13 cellular contexts compared by ENCODE assay signal in genomic region chr1:218364028-218364710, GRCh38. TPM values are rescaled to one million over a fixed set of nuclear protein-coding genes. Genes with fewer than 3 reads are reported as not detected.
DNase-seq lines count a peak whose midpoint lies in the region; ATAC-seq and TF ChIP-seq lines count a peak whose summit lies in the region.
"Had no signal": no experiment of that assay in that cellular context is flagged by ENCODE, and none has a peak within 500 bp of the region (broad histone marks: within the 10 kb centered on the region; RNA-seq: fewer than 3 reads in every experiment).

No MANE protein-coding gene starts in this region.

- DNase-seq in DMS53 (lab: John Stamatoyannopoulos, UW) (peak; percentile 96), Panc1 (ENCODE audit: low read depth, low spot score) (no peak), fibroblast of peridontal ligament (ENCODE audit: extremely low read depth) (peak; percentile 59), gastrocnemius medialis (no peak), KBM-7 (no peak), SK-N-DZ (ENCODE audit: low spot score) (no peak), middle frontal gyrus (ENCODE audit: extremely low spot score, low spot score) (no peak), NCI-H1105 (lab: John Stamatoyannopoulos, UW) (no peak)
- DNase-seq: activated CD4-positive, alpha-beta T cell treated with anti-CD3 and anti-CD28 coated beads for 4 hours; NCI-H2081 treated with DMSO at 0.1 percent for 48 hours; NK-92 treated with Interleukin-12 subunit alpha and Interleukin-12 subunit beta, amount 100 ng/mL, for 24 hours; SIG-M5 had no signal

- no peak for TF ChIP-seq POLR2A in gastrocnemius medialis (IDR thresholded peaks at IDR 0.05)

- CTCF ChIA-PET in Panc1 (lab: Charles Lee) = interaction anchor here (0.7 kb wide), 1 partner anchor 193 kb away, joined by 3 read pairs; no protein-coding TSS in a partner anchor

- H3K27me3 ChIP-seq in Panc1 (ENCODE audit: control insufficient read depth, insufficient read depth, low read length) (no peaks in the 10 kb centered on the region), gastrocnemius medialis (no peaks in the 10 kb centered on the region)

- H3K36me3 ChIP-seq in Panc1 (ENCODE audit: control insufficient read depth, insufficient read depth, low read length) (peaks cover 2% of the 10 kb centered on the region; the same call in 1 of the 2 replicates), gastrocnemius medialis (no peaks in the 10 kb centered on the region)

- H3K27ac ChIP-seq in Panc1 (ENCODE audit: low read length) (peak overlapping the region; percentile 100), gastrocnemius medialis (peak overlapping the region; percentile 51 to 80 (median 75))

- H3K4me3 ChIP-seq in Panc1 (ENCODE audit: low read depth in 2 of 2, low read length in 2 of 2) = no peak overlapping the region; a peak in 1 of 4 replicates
- no peak overlapping the region for H3K4me3 ChIP-seq in gastrocnemius medialis
- H3K4me3 ChIP-seq: skin epidermis had no signal

- H3K4me1 ChIP-seq in Panc1 (ENCODE audit: control insufficient read depth, insufficient read depth, low read length) = peaks cover 93% of the 10 kb centered on the region
- peaks cover 47 to 55% of the 10 kb centered on the region in 2 donors for H3K4me1 ChIP-seq in gastrocnemius medialis

- BruUV-seq in Panc1 (replicated peaks; lab: Mats Ljungman, UMichigan) = no TSS peak

- intact Hi-C loops in Panc1 (cut with micrococcal nuclease; ENCODE audit: unreplicated experiment) (loop anchor here (5.0 kb wide), 2 partner anchors 98 to 703 kb away; no protein-coding TSS in a partner anchor), gastrocnemius medialis (cut with DNase I; ENCODE audit: low total_unique reads) (no loop called here)

- no peaks in the 10 kb centered on the region for H3K9me3 ChIP-seq in Panc1 (ENCODE audit: control insufficient read depth, insufficient read depth, low read depth, low read length)
- H3K9me3 ChIP-seq in gastrocnemius medialis = no peaks in the 10 kb centered on the region

- in situ Hi-C loops in Panc1 (cut with HindIII; ENCODE audit: low pct_unique_long_range_greater_than_20kb, low sequenced_read_pairs) (no loop called here), gastrocnemius medialis (cut with MboI; ENCODE audit: low sequenced_read_pairs in 4 of 4) (loop anchor here in 1 of 4 donors (25.0 kb wide), 1 partner anchor 98 kb away; no protein-coding TSS in a partner anchor), KBM-7 (cut with MboI; ENCODE audit: low pct_unique_long_range_greater_than_20kb, low sequenced_read_pairs) (no loop called here)

- no peak for ATAC-seq in Panc1
- no peak for ATAC-seq in gastrocnemius medialis

- POLR2A ChIA-PET in Panc1 (lab: Charles Lee) = interaction anchor here (0.9 kb wide), 1 partner anchor 10 kb away, joined by 3 read pairs; no protein-coding TSS in a partner anchor

- no peak for TF ChIP-seq CTCF in Panc1 (IDR thresholded peaks at IDR 0.05)
- no peak for TF ChIP-seq CTCF in gastrocnemius medialis (IDR thresholded peaks at IDR 0.05 in 4 of 5, conservative IDR thresholded peaks at IDR 0.05 in 1 of 5)

RNA-seq across cellular contexts. Expression of gene TGFB2, which starts 19.0 kb away (rescaled TPM):
- 58.9 TPM for total RNA-seq in Panc1 (2021; ENCODE audit: unreplicated experiment)
- polyA plus RNA-seq in Panc1 (2012; ENCODE audit: insufficient read length) = 26.8 TPM
- total RNA-seq in gastrocnemius medialis = 1 to 10 TPM in 1 of 4 donors, under 1 TPM in 3; 0.56 to 2.3 (median 0.86) TPM
- polyA plus RNA-seq in SK-N-DZ (2014; cell fraction: cytosol; rRNA removed) = 0.13 and 0.71 TPM in 2 replicates
- 0.57 and 0.65 TPM in 2 replicates for polyA plus RNA-seq in SK-N-DZ (2014; cell fraction: nucleus; rRNA removed)

Comparison
In these comparisons a context has a peak if more than half of its experiments do, and no peak if none do; other contexts are left out.
1. DNase-seq: peak in DMS53 (single experiment) and fibroblast of peridontal ligament (single experiment); none in Panc1 (single experiment), gastrocnemius medialis (0 of 2), KBM-7 (single experiment), SK-N-DZ (single experiment), middle frontal gyrus (single experiment) and NCI-H1105 (single experiment).
2. RNA of gene TGFB2, which starts 19.0 kb away (total RNA-seq): 58.9 TPM in Panc1 (single experiment); 0.56 to 2.3 TPM in gastrocnemius medialis; every median in the first group is over 10 times any median in the second.